In the genomic region with DNA sequence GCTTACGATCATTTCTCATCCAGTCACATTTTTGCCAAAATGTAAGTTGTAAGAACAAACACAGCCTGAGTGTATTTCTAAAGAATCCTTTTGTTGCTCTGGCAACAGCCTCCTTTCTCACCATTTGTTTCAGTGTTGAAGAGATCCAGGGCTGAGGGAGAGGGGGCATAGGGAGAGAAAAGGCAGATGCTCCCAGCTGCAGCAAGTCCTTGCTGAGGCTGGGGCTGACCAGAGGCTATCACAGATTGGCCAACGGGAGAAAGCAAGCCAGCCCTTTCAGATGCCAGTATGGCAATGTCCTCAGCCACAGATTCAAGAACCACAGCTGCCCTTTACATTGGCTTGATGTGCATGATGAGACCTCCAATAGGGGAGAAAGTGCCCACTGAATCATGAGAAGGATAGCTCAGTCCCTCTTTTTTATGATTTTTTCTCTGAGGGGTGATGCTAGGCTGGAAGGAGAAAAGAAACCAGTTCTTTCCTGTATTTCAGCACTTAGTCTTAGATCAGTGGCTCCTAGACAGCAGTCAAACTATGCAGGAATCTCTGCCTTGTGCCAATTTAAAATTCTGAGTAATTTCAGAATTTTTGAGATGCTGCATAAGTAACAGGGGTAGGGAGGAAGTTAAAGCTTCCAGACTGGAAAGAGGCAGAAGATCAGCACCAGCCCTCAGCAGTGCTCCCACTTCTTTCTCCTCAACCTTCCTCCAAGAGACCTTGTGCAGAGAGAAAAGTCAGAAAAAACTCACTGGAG, we compare ENCODE assay signal across 11 cellular contexts.
DNase-seq lines count a peak whose midpoint lies in the region; ATAC-seq and TF ChIP-seq lines count a peak whose summit lies in the region.
"Had no signal": no experiment of that assay in that cellular context is flagged by ENCODE, and none has a peak within 500 bp of the region (broad histone marks: within the 10 kb centered on the region; RNA-seq: fewer than 3 reads in every experiment).

No MANE protein-coding gene starts in this region.

- H3K4me1 ChIP-seq in SK-N-SH (ENCODE audit: control insufficient read depth in 1 of 2, insufficient read depth in 2 of 2, low read depth in 1 of 2, low read length in 1 of 2) (peaks cover 48 to 55% of the 10 kb centered on the region in 2 experiments), muscle layer of duodenum (ENCODE audit: control insufficient read depth in 1 of 2, insufficient read depth in 2 of 2, low read length in 2 of 2) (peaks cover 20 to 56% of the 10 kb centered on the region in 2 donors), thyroid gland (peaks cover 52% of the 10 kb centered on the region in 2 donors)

- no peak overlapping the region for H2AFZ ChIP-seq in SK-N-SH (ENCODE audit: low read depth)

- no peak overlapping the region for H3K4me3 ChIP-seq in SK-N-SH (ENCODE audit: low read depth in 2 of 2, low read length in 1 of 2)
- H3K4me3 ChIP-seq in muscle layer of duodenum (ENCODE audit: low read depth in 1 of 2, low read length in 2 of 2): peak overlapping the region; percentile 12 to 69
- H3K4me3 ChIP-seq in thyroid gland (replicated peaks in 1 of 3): no peak overlapping the region

- peak; percentile 69 for DNase-seq in SK-N-SH
- no peak for DNase-seq in epithelial cell of prostate (ENCODE audit: low read depth, low spot score)
- DNase-seq in thyroid gland: no peak
- DNase-seq in stimulated activated CD4-positive, alpha-beta T cell treated with anti-CD3 and anti-CD28 coated beads, Interleukin-1b, Interleukin-23, amount 100 ng/mL, for 48 hours: no peak
- DNase-seq in NCI-H526 (lab: John Stamatoyannopoulos, UW): no peak
- DNase-seq: activated T-cell treated with anti-CD3 and anti-CD28 coated beads for 4 hours; NCI-H1436; stimulated activated CD4-positive, alpha-beta T cell treated with anti-CD3 and anti-CD28 coated beads, Interleukin-4, amount 100 ng/mL, for 24 hours had no signal

- TF ChIP-seq POLR2A in thyroid gland (IDR thresholded peaks at IDR 0.05): no peak

- no peaks in the 10 kb centered on the region for H3K9me3 ChIP-seq in SK-N-SH
- H3K9me3 ChIP-seq in muscle layer of duodenum (ENCODE audit: control insufficient read depth in 1 of 2, low read length in 2 of 2): no peaks in the 10 kb centered on the region
- H3K9me3 ChIP-seq in thyroid gland: no peaks in the 10 kb centered on the region

- H3K27ac ChIP-seq in SK-N-SH (ENCODE audit: low read depth in 2 of 2, low read length in 1 of 2) (peak overlapping the region; percentile 85 to 99; a peak in 3 of 4 replicates), epithelial cell of prostate (peak overlapping the region; percentile 72), muscle layer of duodenum (ENCODE audit: low read length) (peak overlapping the region; percentile 84), thyroid gland (peak overlapping the region in 2 of 3 donors; percentile 27 to 64)

- no peak for TF ChIP-seq RAD21 in SK-N-SH (IDR thresholded peaks at IDR 0.05; ENCODE audit: low read length)

- POLR2A ChIA-PET in SK-N-SH (lab: Yijun Ruan, JAX): no interaction called here

- H3K36me3 ChIP-seq in SK-N-SH (replicated peaks in 1 of 2; ENCODE audit: control insufficient read depth in 1 of 2, insufficient read depth in 2 of 2, low read length in 1 of 2): peaks cover 0 to 13% of the 10 kb centered on the region in 2 experiments
- no peaks in the 10 kb centered on the region for H3K36me3 ChIP-seq in muscle layer of duodenum (ENCODE audit: control insufficient read depth in 1 of 2, insufficient read depth in 2 of 2, low read length in 2 of 2)
- no peaks in the 10 kb centered on the region for H3K36me3 ChIP-seq in thyroid gland

- ATAC-seq in HG03196 (IDR thresholded peaks at IDR 0.05; ENCODE audit: unreplicated experiment) (no peak), HG03469 (IDR thresholded peaks at IDR 0.05; ENCODE audit: unreplicated experiment) (no peak)

- H4K20me1 ChIP-seq in SK-N-SH (ENCODE audit: insufficient read depth): no peaks in the 10 kb centered on the region

- H3K4me2 ChIP-seq in SK-N-SH: peak overlapping the region; percentile 61; the same call in 1 of the 2 replicates

- TF ChIP-seq CTCF in SK-N-SH (IDR thresholded peaks at IDR 0.05): no peak
- TF ChIP-seq CTCF in thyroid gland (IDR thresholded peaks at IDR 0.05): no peak

- WGBS in SK-N-SH (ENCODE audit: low lambda C conversion rate): 65% methylated on average over 2 of the region's 2 CpGs
- 53 to 67% methylated on average over 2 of the region's 2 CpGs for WGBS in thyroid gland, 2 donors

- H3K9ac ChIP-seq in SK-N-SH: peak overlapping the region; percentile 63

- peaks cover 88% of the 10 kb centered on the region for H3K79me2 ChIP-seq in SK-N-SH (ENCODE audit: insufficient read depth)

- no peaks in the 10 kb centered on the region for H3K9me2 ChIP-seq in SK-N-SH

- CTCF ChIA-PET in SK-N-SH (lab: Yijun Ruan, JAX): interaction anchor here (1.0 to 1.2 kb wide), 2 partner anchors 9 to 38 kb away, joined by 3 read pairs; no protein-coding TSS in a partner anchor

- intact Hi-C loops in thyroid gland (cut with DNase I): no loop called here

- peaks cover 49% of the 10 kb centered on the region for H3F3A ChIP-seq in SK-N-SH (replicated peaks; ENCODE audit: insufficient read depth)

- no peak for TF ChIP-seq EP300 in SK-N-SH (IDR thresholded peaks at IDR 0.05; ENCODE audit: borderline replicate concordance in 1 of 2, low read depth in 1 of 2, low read length in 1 of 2)

- H3K27me3 ChIP-seq in SK-N-SH (ENCODE audit: insufficient read depth): no peaks in the 10 kb centered on the region
- H3K27me3 ChIP-seq in muscle layer of duodenum (ENCODE audit: low read depth, low read length): no peaks in the 10 kb centered on the region
- H3K27me3 ChIP-seq in thyroid gland: no peaks in the 10 kb centered on the region

TF ChIP-seq in SK-N-SH, 30 proteins besides CTCF, POLR2A, EP300 and RAD21:
- TF ChIP-seq MEF2A (IDR thresholded peaks at IDR 0.05; ENCODE audit: borderline replicate concordance, low read depth): no peak
- TF ChIP-seq, protein P1, sequence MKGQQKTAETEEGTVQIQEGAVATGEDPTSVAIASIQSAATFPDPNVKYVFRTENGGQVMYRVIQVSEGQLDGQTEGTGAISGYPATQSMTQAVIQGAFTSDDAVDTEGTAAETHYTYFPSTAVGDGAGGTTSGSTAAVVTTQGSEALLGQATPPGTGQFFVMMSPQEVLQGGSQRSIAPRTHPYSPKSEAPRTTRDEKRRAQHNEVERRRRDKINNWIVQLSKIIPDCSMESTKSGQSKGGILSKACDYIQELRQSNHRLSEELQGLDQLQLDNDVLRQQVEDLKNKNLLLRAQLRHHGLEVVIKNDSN (IDR thresholded peaks at IDR 0.05; ENCODE audit: borderline replicate concordance, low read depth): no peak
- TF ChIP-seq RCOR1 (IDR thresholded peaks at IDR 0.05; ENCODE audit: low read length): no peak
- no peak for TF ChIP-seq TAF1 (IDR thresholded peaks at IDR 0.05; ENCODE audit: borderline replicate concordance, low read depth, low read length)
- TF ChIP-seq FOXJ3 (CRISPR knock-in tag; IDR thresholded peaks at IDR 0.05): no peak
- TF ChIP-seq FOSL2 (IDR thresholded peaks at IDR 0.05; ENCODE audit: borderline replicate concordance, low read depth): no peak
- no peak for TF ChIP-seq YY1 (IDR thresholded peaks at IDR 0.05; ENCODE audit: low read depth)
- no peak for TF ChIP-seq GABPA (IDR thresholded peaks at IDR 0.05; ENCODE audit: low read depth)
- no peak for TF ChIP-seq TCF12 (IDR thresholded peaks at IDR 0.05)
- TF ChIP-seq TEAD4 (IDR thresholded peaks at IDR 0.05; ENCODE audit: borderline replicate concordance, insufficient read depth): no peak
- TF ChIP-seq, protein P2, sequence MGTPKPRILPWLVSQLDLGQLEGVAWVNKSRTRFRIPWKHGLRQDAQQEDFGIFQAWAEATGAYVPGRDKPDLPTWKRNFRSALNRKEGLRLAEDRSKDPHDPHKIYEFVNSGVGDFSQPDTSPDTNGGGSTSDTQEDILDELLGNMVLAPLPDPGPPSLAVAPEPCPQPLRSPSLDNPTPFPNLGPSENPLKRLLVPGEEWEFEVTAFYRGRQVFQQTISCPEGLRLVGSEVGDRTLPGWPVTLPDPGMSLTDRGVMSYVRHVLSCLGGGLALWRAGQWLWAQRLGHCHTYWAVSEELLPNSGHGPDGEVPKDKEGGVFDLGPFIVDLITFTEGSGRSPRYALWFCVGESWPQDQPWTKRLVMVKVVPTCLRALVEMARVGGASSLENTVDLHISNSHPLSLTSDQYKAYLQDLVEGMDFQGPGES (IDR thresholded peaks at IDR 0.05; ENCODE audit: low read depth, low read length): no peak
- no peak for TF ChIP-seq RXRA (IDR thresholded peaks at IDR 0.05; ENCODE audit: borderline replicate concordance, low read depth)
- no peak for TF ChIP-seq ZBTB33 (IDR thresholded peaks at IDR 0.05; ENCODE audit: borderline replicate concordance, low read depth)
- TF ChIP-seq EZH2phosphoT487 (IDR thresholded peaks at IDR 0.05; ENCODE audit: borderline replicate concordance, low read depth): no peak
- no peak for TF ChIP-seq SMC3 (IDR thresholded peaks at IDR 0.05; ENCODE audit: low read depth, low read length)
- TF ChIP-seq FOXM1 (IDR thresholded peaks at IDR 0.05; ENCODE audit: low read depth): no peak
- TF ChIP-seq CHD2 (IDR thresholded peaks at IDR 0.05; ENCODE audit: low read length, partially characterized antibody): no peak
- no peak for TF ChIP-seq NRF1 (IDR thresholded peaks at IDR 0.05; ENCODE audit: low read depth, low read length)
- TF ChIP-seq SIN3A (IDR thresholded peaks at IDR 0.05; ENCODE audit: borderline replicate concordance, low read depth, low read length): no peak
- TF ChIP-seq, protein P3, sequence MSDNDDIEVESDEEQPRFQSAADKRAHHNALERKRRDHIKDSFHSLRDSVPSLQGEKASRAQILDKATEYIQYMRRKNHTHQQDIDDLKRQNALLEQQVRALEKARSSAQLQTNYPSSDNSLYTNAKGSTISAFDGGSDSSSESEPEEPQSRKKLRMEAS (IDR thresholded peaks at IDR 0.05; ENCODE audit: low read depth): no peak

Comparison
In these comparisons a context has a peak if more than half of its experiments do, and no peak if none do; other contexts are left out.
1. H3K4me3 ChIP-seq: peak in muscle layer of duodenum (2 of 2); none in SK-N-SH (0 of 2) and thyroid gland (0 of 3).
2. Peak in every context shown above with its lines, with median percentiles within 50 percentile points of each other: H3K27ac ChIP-seq.